In the genomic region with DNA sequence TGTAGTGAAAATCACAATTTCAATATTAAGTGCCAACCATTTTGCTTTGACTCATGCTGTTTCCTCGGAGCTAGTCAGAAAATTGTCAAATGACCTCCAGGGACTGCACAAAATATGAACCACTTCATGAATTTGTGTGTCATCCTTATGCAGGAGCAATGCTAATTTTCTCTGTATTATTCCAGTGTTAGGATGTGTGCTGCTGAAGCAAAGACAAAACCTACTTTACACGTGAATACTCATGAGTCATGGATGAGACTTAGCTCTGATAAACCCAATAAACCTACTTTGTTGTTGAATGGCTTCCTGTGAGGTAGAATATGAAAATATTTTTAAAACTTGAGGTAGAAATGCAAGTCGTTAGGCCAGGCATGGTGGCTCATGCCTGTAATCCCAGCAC, we compare ENCODE assay signal across 15 cellular contexts.
"Had no signal": no experiment of that assay in that cellular context is flagged by ENCODE, and none has a peak within 500 bp of the region (broad histone marks: within the 10 kb centered on the region; RNA-seq: fewer than 3 reads in every experiment).

No MANE protein-coding gene starts in this region.

- ATAC-seq: activated T-helper 17 cell treated with anti-CD3 and anti-CD28 coated beads, Interleukin-2, amount 50 U/mL, for 72 hours; left cardiac atrium; lower lobe of right lung; stimulated activated effector memory CD8-positive, alpha-beta T cell treated with anti-CD3 and anti-CD28 coated beads, Interleukin-12 subunit alpha, Interleukin-12 subunit beta, amount 100 ng/mL, for 72 hours; WTC11 had no signal

- H3K36me3 ChIP-seq: lower lobe of right lung, right atrium auricular region, thyroid gland had no signal

- H3K36me3 Mint-ChIP-seq: naive B cell; stimulated activated effector memory CD8-positive, alpha-beta T cell treated with anti-CD3 and anti-CD28 coated beads, Interleukin-12 subunit alpha, Interleukin-12 subunit beta, amount 100 ng/mL, for 72 hours; WTC11 had no signal

- H3K4me3 ChIP-seq: lower lobe of right lung, right atrium auricular region, thyroid gland had no signal

- H3K4me1 ChIP-seq: lower lobe of right lung, right atrium auricular region, thyroid gland had no signal

- H3K27ac Mint-ChIP-seq: activated CD4-positive, alpha-beta T cell treated with anti-CD3 and anti-CD28 coated beads, Interleukin-2, amount 10 ng/mL, durations not matched to agents 24 days and 14 days; activated naive CD4-positive, alpha-beta T cell treated with anti-CD3 and anti-CD28 coated beads for 36 hours; activated T-helper 17 cell treated with anti-CD3 and anti-CD28 coated beads, Interleukin-2, amount 50 U/mL, for 72 hours; naive B cell; stimulated activated effector memory CD8-positive, alpha-beta T cell treated with anti-CD3 and anti-CD28 coated beads, Interleukin-12 subunit alpha, Interleukin-12 subunit beta, amount 100 ng/mL, for 72 hours; WTC11 had no signal

- H3K27me3 ChIP-seq: right atrium auricular region, thyroid gland had no signal

- H3K9me3 ChIP-seq: lower lobe of right lung, right atrium auricular region, thyroid gland had no signal

- DNase-seq: activated CD4-positive, alpha-beta T cell treated with anti-CD3 and anti-CD28 coated beads, Interleukin-2, amount 10 ng/mL, durations not matched to agents 24 days and 14 days; activated naive CD4-positive, alpha-beta T cell treated with anti-CD3 and anti-CD28 coated beads for 36 hours; activated T-cell treated with anti-CD3 and anti-CD28 coated beads for 4 hours; cortex of kidney; effector CD8-positive, alpha-beta T cell; left cardiac atrium; lower lobe of right lung; naive B cell; small intestine; thyroid gland had no signal

- H3K4me1 Mint-ChIP-seq: activated CD4-positive, alpha-beta T cell treated with anti-CD3 and anti-CD28 coated beads, Interleukin-2, amount 10 ng/mL, durations not matched to agents 24 days and 14 days; activated T-helper 17 cell treated with anti-CD3 and anti-CD28 coated beads, Interleukin-2, amount 50 U/mL, for 72 hours had no signal

- H3K27ac ChIP-seq: lower lobe of right lung, right atrium auricular region, thyroid gland had no signal

- H3K4me3 Mint-ChIP-seq: activated CD4-positive, alpha-beta T cell treated with anti-CD3 and anti-CD28 coated beads, Interleukin-2, amount 10 ng/mL, durations not matched to agents 24 days and 14 days; activated naive CD4-positive, alpha-beta T cell treated with anti-CD3 and anti-CD28 coated beads for 36 hours; activated T-helper 17 cell treated with anti-CD3 and anti-CD28 coated beads, Interleukin-2, amount 50 U/mL, for 72 hours; central memory CD8-positive, alpha-beta T cell; naive B cell; stimulated activated effector memory CD8-positive, alpha-beta T cell treated with anti-CD3 and anti-CD28 coated beads, Interleukin-12 subunit alpha, Interleukin-12 subunit beta, amount 100 ng/mL, for 72 hours; WTC11 had no signal
